Comparison of ENCODE assay signal across 2 cellular contexts in genomic region chr6:106026748-106027147, GRCh38.
TF ChIP-seq lines count a peak whose summit lies in the region.

No MANE protein-coding gene starts in this region.

TF ChIP-seq in IMR-90, 13 proteins besides CTCF, POLR2A, EP300 and RAD21:
- TF ChIP-seq CEBPB (IDR thresholded peaks at IDR 0.05; ENCODE audit: low read depth, low read length) (no peak), BHLHE40 (IDR thresholded peaks at IDR 0.05; ENCODE audit: low read depth, low read length) (no peak), FOS (IDR thresholded peaks at IDR 0.05; ENCODE audit: low read depth, low read length) (no peak), RCOR1 (IDR thresholded peaks at IDR 0.05; ENCODE audit: insufficient replicate concordance, low read length) (no peak), USF2 (IDR thresholded peaks at IDR 0.05; ENCODE audit: low read depth, low read length) (no peak), SMC3 (IDR thresholded peaks at IDR 0.05; ENCODE audit: low read depth, low read length) (no peak), NFE2L2 (IDR thresholded peaks at IDR 0.05; ENCODE audit: low read depth, low read length) (no peak), MXI1 (IDR thresholded peaks at IDR 0.05; ENCODE audit: borderline replicate concordance, low read depth, low read length) (no peak), ELK1 (IDR thresholded peaks at IDR 0.05; ENCODE audit: borderline replicate concordance, low read depth, low read length) (no peak), MAFK (IDR thresholded peaks at IDR 0.05; ENCODE audit: low read depth, low read length) (no peak), CHD1 (IDR thresholded peaks at IDR 0.05; ENCODE audit: low read depth, low read length) (no peak), RFX5 (IDR thresholded peaks at IDR 0.05; ENCODE audit: low read depth, low read length) (no peak), MAZ (IDR thresholded peaks at IDR 0.05; ENCODE audit: borderline replicate concordance, low read depth, low read length) (no peak)
TF ChIP-seq in IMR-90: peak in this region for 0.

TF ChIP-seq in H1, 55 proteins besides CTCF, POLR2A, EP300 and RAD21:
- no peak for TF ChIP-seq GTF2F1 (IDR thresholded peaks at IDR 0.05; ENCODE audit: borderline replicate concordance, low read depth, low read length)
- no peak for TF ChIP-seq JUN (IDR thresholded peaks at IDR 0.05; ENCODE audit: low read depth, low read length)
- no peak for TF ChIP-seq CBX8 (IDR thresholded peaks at IDR 0.05; ENCODE audit: borderline replicate concordance, low read depth, low read length)
- no peak for TF ChIP-seq USF2 (IDR thresholded peaks at IDR 0.05; ENCODE audit: low read length)
- TF ChIP-seq YY1 (IDR thresholded peaks at IDR 0.05; ENCODE audit: low read depth, low read length): no peak
- TF ChIP-seq TBP (IDR thresholded peaks at IDR 0.05; ENCODE audit: low read depth, low read length): no peak
- no peak for TF ChIP-seq HDAC6 (IDR thresholded peaks at IDR 0.05; ENCODE audit: low read depth, low read length)
